ENCODE assay signal across 24 cellular contexts in genomic region chr18:12857991-12858544, GRCh38. TPM values are rescaled to one million over a fixed set of nuclear protein-coding genes. Genes with fewer than 3 reads are reported as not detected.
DNase-seq lines count a peak whose midpoint lies in the region; ATAC-seq lines count a peak whose summit lies in the region.
"Had no signal": no experiment of that assay in that cellular context is flagged by ENCODE, and none has a peak within 500 bp of the region (broad histone marks: within the 10 kb centered on the region; RNA-seq: fewer than 3 reads in every experiment).

No MANE protein-coding gene starts in this region.

- CTCF ChIA-PET in activated CD8-positive, alpha-beta T cell treated with anti-CD3 and anti-CD28 coated beads, Interleukin-2, amount 10 ng/mL, durations not matched to agents 7 days and 5 days (lab: Charles Lee): interaction anchor here (0.7 to 2.4 kb wide), 5 partner anchors 8 to 35 kb away, joined by 3 to 6 read pairs (median 3); no protein-coding TSS in a partner anchor

- peaks cover 40% of the 10 kb centered on the region for H3K4me1 ChIP-seq in Karpas-422 (ENCODE audit: low read length)

- no peaks in the 10 kb centered on the region for H3K27me3 ChIP-seq in Karpas-422 (ENCODE audit: low read length)
- H3K27me3 ChIP-seq: dorsolateral prefrontal cortex, ovary, tibial nerve had no signal

- no peak for ATAC-seq in activated CD8-positive, alpha-beta T cell treated with anti-CD3 and anti-CD28 coated beads, Interleukin-2, amount 10 ng/mL, durations not matched to agents 7 days and 5 days
- ATAC-seq in natural killer cell treated with Interleukin-12 subunit alpha and Interleukin-12 subunit beta and Interleukin-15 and Interleukin-18, amount 100 ng/mL, for 72 hours: no peak
- no peak for ATAC-seq in GM21737 (IDR thresholded peaks at IDR 0.05; ENCODE audit: unreplicated experiment)
- no peak for ATAC-seq in GM19351 (IDR thresholded peaks at IDR 0.05; ENCODE audit: unreplicated experiment)
- ATAC-seq: left colon had no signal

- no peaks in the 10 kb centered on the region for H3K9me2 ChIP-seq in Karpas-422 (replicated peaks; ENCODE audit: insufficient read depth, low read length)

- H3K4me2 ChIP-seq in Karpas-422 (ENCODE audit: low read depth, low read length, poor library complexity, severe bottlenecking): no peak overlapping the region

- peak; percentile 48 for DNase-seq in activated CD4-positive, alpha-beta T cell treated with anti-CD3 and anti-CD28 coated beads, Interleukin-2, amount 10 ng/mL, durations not matched to agents 24 days and 14 days
- no peak for DNase-seq in activated CD4-positive, alpha-beta T cell treated with anti-CD3 and anti-CD28 coated beads for 4 hours
- no peak for DNase-seq in Karpas-422
- no peak for DNase-seq in activated CD8-positive, alpha-beta T cell treated with anti-CD3 and anti-CD28 coated beads, Interleukin-2, amount 10 ng/mL, durations not matched to agents 7 days and 5 days
- DNase-seq in natural killer cell treated with Interleukin-12 subunit alpha and Interleukin-12 subunit beta and Interleukin-15 and Interleukin-18, amount 100 ng/mL, for 72 hours (ENCODE audit: low spot score): no peak
- DNase-seq in effector CD8-positive, alpha-beta T cell (lab: John Stamatoyannopoulos, UW): no peak
- DNase-seq: activated effector memory CD4-positive, alpha-beta T cell treated with Interleukin-2 at 50 U/mL for 16 hours; anterior cingulate cortex; dorsolateral prefrontal cortex; erythroblast; foreskin fibroblast; left colon; mesendoderm; naive B cell; NCI-H1105; NCI-H2081 treated with DMSO at 0.1 percent for 48 hours; NCI-H446; ovary; stimulated activated CD4-positive, alpha-beta T cell treated with anti-CD3 and anti-CD28 coated beads, Interleukin-2, amount 100 ng/mL, for 48 hours; stimulated activated naive CD4-positive, alpha-beta T cell treated with Interleukin-2 at 50 U/mL for 16 hours had no signal

- peaks cover 21% of the 10 kb centered on the region for H4K20me1 ChIP-seq in Karpas-422 (ENCODE audit: insufficient read depth, low read depth, low read length)

- POLR2A ChIA-PET in activated CD8-positive, alpha-beta T cell treated with anti-CD3 and anti-CD28 coated beads, Interleukin-2, amount 10 ng/mL, durations not matched to agents 7 days and 5 days (lab: Charles Lee): interaction anchor here (0.5 to 1.7 kb wide), 3 partner anchors 26 to 82 kb away, joined by 3 to 6 read pairs (median 5); partner anchors contain the start of gene PTPN2

- H3K27ac ChIP-seq in Karpas-422 (ENCODE audit: low read length): 0 out of 2 replicates have a peak overlapping the region, but pooled peaks have one; percentile 4
- H3K27ac ChIP-seq: dorsolateral prefrontal cortex, ovary, tibial nerve, VCaP had no signal

- H3K9ac ChIP-seq in Karpas-422 (ENCODE audit: low read length): no peak overlapping the region

- H3K36me3 Mint-ChIP-seq in activated CD4-positive, alpha-beta T cell treated with anti-CD3 and anti-CD28 coated beads, Interleukin-2, amount 10 ng/mL, durations not matched to agents 24 days and 14 days (ENCODE audit: low read depth): peaks cover 45% of the 10 kb centered on the region
- H3K36me3 Mint-ChIP-seq in activated CD8-positive, alpha-beta T cell treated with anti-CD3 and anti-CD28 coated beads, Interleukin-2, amount 10 ng/mL, durations not matched to agents 7 days and 5 days (ENCODE audit: low read depth): peaks cover 47% of the 10 kb centered on the region
- H3K36me3 Mint-ChIP-seq in natural killer cell treated with Interleukin-12 subunit alpha and Interleukin-12 subunit beta and Interleukin-15 and Interleukin-18, amount 100 ng/mL, for 72 hours: peaks cover 36% of the 10 kb centered on the region

- peaks cover 5% of the 10 kb centered on the region for H3K9me3 Mint-ChIP-seq in activated CD4-positive, alpha-beta T cell treated with anti-CD3 and anti-CD28 coated beads, Interleukin-2, amount 10 ng/mL, durations not matched to agents 24 days and 14 days
- H3K9me3 Mint-ChIP-seq in activated CD8-positive, alpha-beta T cell treated with anti-CD3 and anti-CD28 coated beads, Interleukin-2, amount 10 ng/mL, durations not matched to agents 7 days and 5 days (ENCODE audit: insufficient read depth): no peaks in the 10 kb centered on the region
- no peaks in the 10 kb centered on the region for H3K9me3 Mint-ChIP-seq in natural killer cell treated with Interleukin-12 subunit alpha and Interleukin-12 subunit beta and Interleukin-15 and Interleukin-18, amount 100 ng/mL, for 72 hours
- H3K9me3 Mint-ChIP-seq: naive B cell had no signal

- intact Hi-C loops in activated CD4-positive, alpha-beta T cell treated with anti-CD3 and anti-CD28 coated beads, Interleukin-2, amount 10 ng/mL, durations not matched to agents 24 days and 14 days (cut with micrococcal nuclease): loop anchor here (1.0 kb wide), 1 partner anchor 19 kb away; no protein-coding TSS in a partner anchor

- H3K4me1 Mint-ChIP-seq in activated CD4-positive, alpha-beta T cell treated with anti-CD3 and anti-CD28 coated beads, Interleukin-2, amount 10 ng/mL, durations not matched to agents 24 days and 14 days: peaks cover 65% of the 10 kb centered on the region
- H3K4me1 Mint-ChIP-seq in activated CD8-positive, alpha-beta T cell treated with anti-CD3 and anti-CD28 coated beads, Interleukin-2, amount 10 ng/mL, durations not matched to agents 7 days and 5 days (ENCODE audit: low read depth): peaks cover 66% of the 10 kb centered on the region
- peaks cover 68 to 74% of the 10 kb centered on the region in 2 donors for H3K4me1 Mint-ChIP-seq in natural killer cell treated with Interleukin-12 subunit alpha and Interleukin-12 subunit beta and Interleukin-15 and Interleukin-18, amount 100 ng/mL, for 72 hours (ENCODE audit: low read depth in 2 of 2)

- no peak overlapping the region for H3K4me3 ChIP-seq in Karpas-422 (ENCODE audit: low read length)
- H3K4me3 ChIP-seq: dorsolateral prefrontal cortex, ovary, tibial nerve had no signal

- H2AFZ ChIP-seq in Karpas-422 (ENCODE audit: low read length): no peak overlapping the region

- H3K9me3 ChIP-seq in Karpas-422 (ENCODE audit: low read length): no peaks in the 10 kb centered on the region
- H3K9me3 ChIP-seq: ovary, tibial nerve had no signal

- H3K79me2 ChIP-seq in Karpas-422 (ENCODE audit: low read length): peaks cover 98% of the 10 kb centered on the region

- H3K4me3 Mint-ChIP-seq in activated CD4-positive, alpha-beta T cell treated with anti-CD3 and anti-CD28 coated beads, Interleukin-2, amount 10 ng/mL, durations not matched to agents 24 days and 14 days: peak overlapping the region; percentile 42
- H3K4me3 Mint-ChIP-seq in activated CD8-positive, alpha-beta T cell treated with anti-CD3 and anti-CD28 coated beads, Interleukin-2, amount 10 ng/mL, durations not matched to agents 7 days and 5 days: no peak overlapping the region
- H3K4me3 Mint-ChIP-seq in natural killer cell treated with Interleukin-12 subunit alpha and Interleukin-12 subunit beta and Interleukin-15 and Interleukin-18, amount 100 ng/mL, for 72 hours: peak overlapping the region; percentile 53
- H3K4me3 Mint-ChIP-seq: naive B cell had no signal

- H3K36me3 ChIP-seq in Karpas-422 (ENCODE audit: insufficient read depth, low read length): peaks cover 6% of the 10 kb centered on the region; the same call in 1 of the 2 replicates
- H3K36me3 ChIP-seq: ovary had no signal

- peak overlapping the region; percentile 63 for H3K27ac Mint-ChIP-seq in activated CD4-positive, alpha-beta T cell treated with anti-CD3 and anti-CD28 coated beads, Interleukin-2, amount 10 ng/mL, durations not matched to agents 24 days and 14 days
- peak overlapping the region; percentile 69 for H3K27ac Mint-ChIP-seq in activated CD8-positive, alpha-beta T cell treated with anti-CD3 and anti-CD28 coated beads, Interleukin-2, amount 10 ng/mL, durations not matched to agents 7 days and 5 days
- peak overlapping the region; percentile 41 to 89 for H3K27ac Mint-ChIP-seq in natural killer cell treated with Interleukin-12 subunit alpha and Interleukin-12 subunit beta and Interleukin-15 and Interleukin-18, amount 100 ng/mL, for 72 hours

- H3K27me3 Mint-ChIP-seq in activated CD4-positive, alpha-beta T cell treated with anti-CD3 and anti-CD28 coated beads, Interleukin-2, amount 10 ng/mL, durations not matched to agents 24 days and 14 days: no peaks in the 10 kb centered on the region
- H3K27me3 Mint-ChIP-seq in activated CD8-positive, alpha-beta T cell treated with anti-CD3 and anti-CD28 coated beads, Interleukin-2, amount 10 ng/mL, durations not matched to agents 7 days and 5 days (ENCODE audit: low read depth): no peaks in the 10 kb centered on the region
- H3K27me3 Mint-ChIP-seq in natural killer cell treated with Interleukin-12 subunit alpha and Interleukin-12 subunit beta and Interleukin-15 and Interleukin-18, amount 100 ng/mL, for 72 hours: no peaks in the 10 kb centered on the region
- H3K27me3 Mint-ChIP-seq: naive B cell had no signal

RNA-seq across cellular contexts. Expression of gene PTPN2, which starts 26.0 kb away (rescaled TPM):
- total RNA-seq in activated CD4-positive, alpha-beta T cell treated with anti-CD3 and anti-CD28 coated beads, Interleukin-2, amount 10 ng/mL, durations not matched to agents 24 days and 14 days: 68.8 and 72.5 TPM in 2 replicates
- total RNA-seq in Karpas-422 (2014; rRNA removed; shearing (Covaris generic); ENCODE audit: low replicate concordance): 72.2 and 85.2 TPM in 2 replicates
- total RNA-seq in activated CD8-positive, alpha-beta T cell treated with anti-CD3 and anti-CD28 coated beads, Interleukin-2, amount 10 ng/mL, durations not matched to agents 7 days and 5 days: 10 to 100 TPM; 52.9 to 53.6 TPM
- 100 to 1,000 TPM; 151 to 156 TPM for total RNA-seq in natural killer cell treated with Interleukin-12 subunit alpha and Interleukin-12 subunit beta and Interleukin-15 and Interleukin-18, amount 100 ng/mL, for 72 hours
